ENCODE assay signal across 20 cellular contexts in the genomic region with DNA sequence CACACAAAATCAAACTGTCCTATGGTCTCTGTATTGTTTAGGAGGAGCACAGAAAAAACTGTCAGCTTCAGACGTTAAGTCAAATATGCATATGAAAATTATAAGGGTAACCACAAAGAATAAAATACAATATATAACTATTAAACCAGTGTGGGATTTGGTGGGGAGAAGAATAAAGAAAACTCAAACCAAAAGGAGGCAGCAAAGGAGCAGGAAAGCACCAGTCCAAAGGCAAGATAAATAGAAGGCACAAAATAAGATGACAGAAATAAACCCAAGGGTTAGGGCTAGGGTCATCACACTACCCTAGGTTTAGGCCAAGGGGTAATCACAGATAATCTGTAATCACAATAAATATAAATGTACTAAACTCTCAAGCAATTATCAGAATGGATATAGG. TPM values are rescaled to one million over a fixed set of nuclear protein-coding genes. Genes with fewer than 3 reads are reported as not detected.
DNase-seq lines count a peak whose midpoint lies in the region; ATAC-seq, FAIRE-seq and TF ChIP-seq lines count a peak whose summit lies in the region.
"Had no signal": no experiment of that assay in that cellular context is flagged by ENCODE, and none has a peak within 500 bp of the region (broad histone marks: within the 10 kb centered on the region; RNA-seq: fewer than 3 reads in every experiment).

No MANE protein-coding gene starts in this region.

- no peaks in the 10 kb centered on the region for H3K23me2 ChIP-seq in H1 (ENCODE audit: low read depth, low read length)

- no peak overlapping the region for H2BK20ac ChIP-seq in H1 (ENCODE audit: low read length)

- no peak overlapping the region for H3K4ac ChIP-seq in H1 (replicated peaks; ENCODE audit: insufficient read length, low read depth, low read length)

- no peak for FAIRE-seq in H1 (lab: Jason Lieb, UNC)

- no peak overlapping the region for H3K4me3 Mint-ChIP-seq in activated naive CD4-positive, alpha-beta T cell treated with anti-CD3 and anti-CD28 coated beads, Interleukin-2, amount 10 ng/mL, durations not matched to agents 7 days and 5 days
- H3K4me3 Mint-ChIP-seq: activated CD8-positive, alpha-beta T cell treated with anti-CD3 and anti-CD28 coated beads for 36 hours; activated naive CD8-positive, alpha-beta T cell treated with anti-CD3 and anti-CD28 coated beads for 36 hours; activated T-cell treated with anti-CD3 and anti-CD28 coated beads, Interleukin-2, amount 50 U/mL, for 72 hours; CD8-positive, alpha-beta T cell; stimulated activated naive CD8-positive, alpha-beta T cell treated with anti-CD3 and anti-CD28 coated beads, Interleukin-15, Interleukin-2, amounts not matched to agents 100 ng/mL and 50 ng/mL, for 24 hours had no signal

- H2BK15ac ChIP-seq in H1 (ENCODE audit: low read length), result no peak overlapping the region

- no peaks in the 10 kb centered on the region for H3F3A ChIP-seq in smooth muscle cell (ENCODE audit: low read depth)

- no peaks in the 10 kb centered on the region for H3K79me1 ChIP-seq in H1 (ENCODE audit: low read depth, low read length)

- H3K27ac Mint-ChIP-seq in activated naive CD4-positive, alpha-beta T cell treated with anti-CD3 and anti-CD28 coated beads, Interleukin-2, amount 10 ng/mL, durations not matched to agents 7 days and 5 days, result no peak overlapping the region
- H3K27ac Mint-ChIP-seq in activated naive CD4-positive, alpha-beta T cell treated with anti-CD3 and anti-CD28 coated beads, Interleukin-2, amount 50 U/mL, for 72 hours, result no peak overlapping the region
- H3K27ac Mint-ChIP-seq: activated CD8-positive, alpha-beta T cell treated with anti-CD3 and anti-CD28 coated beads for 36 hours; activated naive CD8-positive, alpha-beta T cell treated with anti-CD3 and anti-CD28 coated beads for 36 hours; activated T-cell treated with anti-CD3 and anti-CD28 coated beads, Interleukin-2, amount 50 U/mL, for 72 hours; CD8-positive, alpha-beta T cell; stimulated activated naive CD8-positive, alpha-beta T cell treated with anti-CD3 and anti-CD28 coated beads, Interleukin-15, Interleukin-2, amounts not matched to agents 100 ng/mL and 50 ng/mL, for 24 hours had no signal

- H4K20me1 ChIP-seq in H1 (replicated peaks in 1 of 2; ENCODE audit: control insufficient read depth in 1 of 2, insufficient read depth in 2 of 2, low read length in 2 of 2) (no peaks in the 10 kb centered on the region), smooth muscle cell (ENCODE audit: low read depth) (no peaks in the 10 kb centered on the region)

- H3K9ac ChIP-seq in H1 (replicated peaks in 1 of 4; ENCODE audit: extremely low read depth in 1 of 4, low read depth in 3 of 4, low read length in 3 of 4) (no peak overlapping the region), smooth muscle cell (ENCODE audit: low read depth) (no peak overlapping the region)

- no peak overlapping the region for H3K14ac ChIP-seq in H1 (ENCODE audit: insufficient read length)

- H3K4me1 ChIP-seq in H1 (replicated peaks in 1 of 4; ENCODE audit: control insufficient read depth in 3 of 4, insufficient read depth in 4 of 4, low read length in 3 of 4), result peaks cover 0 to 3% (median 0%) of the 10 kb centered on the region in 4 experiments; a peak in 1 of 7 replicates
- H3K4me1 ChIP-seq in smooth muscle cell (ENCODE audit: low read depth), result no peaks in the 10 kb centered on the region
- H3K4me1 ChIP-seq in prostate gland (replicated peaks), result no peaks in the 10 kb centered on the region
- H3K4me1 ChIP-seq: body of pancreas had no signal

- peaks cover 12% of the 10 kb centered on the region for H3K27me3 Mint-ChIP-seq in activated naive CD4-positive, alpha-beta T cell treated with anti-CD3 and anti-CD28 coated beads, Interleukin-2, amount 10 ng/mL, durations not matched to agents 7 days and 5 days

- H3K23ac ChIP-seq in H1 (ENCODE audit: insufficient read length), result no peak overlapping the region

- H3K9me3 Mint-ChIP-seq in activated naive CD4-positive, alpha-beta T cell treated with anti-CD3 and anti-CD28 coated beads, Interleukin-2, amount 10 ng/mL, durations not matched to agents 7 days and 5 days, result peaks cover 5% of the 10 kb centered on the region
- peaks cover 9 to 10% of the 10 kb centered on the region in 2 donors for H3K9me3 Mint-ChIP-seq in activated naive CD4-positive, alpha-beta T cell treated with anti-CD3 and anti-CD28 coated beads, Interleukin-2, amount 50 U/mL, for 72 hours

- H3K36me3 Mint-ChIP-seq in activated naive CD4-positive, alpha-beta T cell treated with anti-CD3 and anti-CD28 coated beads, Interleukin-2, amount 10 ng/mL, durations not matched to agents 7 days and 5 days, result no peaks in the 10 kb centered on the region
- peaks cover 9 to 10% of the 10 kb centered on the region in 2 donors for H3K36me3 Mint-ChIP-seq in activated naive CD4-positive, alpha-beta T cell treated with anti-CD3 and anti-CD28 coated beads, Interleukin-2, amount 50 U/mL, for 72 hours
- H3K36me3 Mint-ChIP-seq: CD8-positive, alpha-beta T cell had no signal

- no peak overlapping the region for H3K56ac ChIP-seq in H1 (replicated peaks; ENCODE audit: insufficient read length, low read depth, low read length)

- POLR2A ChIA-PET in H1 (lab: Charles Lee; ENCODE audit: partially characterized antibody), result interaction anchor here (2.4 kb wide), 1 partner anchor 11 kb away, joined by 10 read pairs; no protein-coding TSS in a partner anchor

- H2AK5ac ChIP-seq in H1 (ENCODE audit: low read depth, low read length), result no peak overlapping the region

- H3K79me2 ChIP-seq in H1 (ENCODE audit: control insufficient read depth in 1 of 2, insufficient read depth in 2 of 2, low read length in 2 of 2) (no peaks in the 10 kb centered on the region), smooth muscle cell (ENCODE audit: low read depth) (no peaks in the 10 kb centered on the region)

- H3K4me3 ChIP-seq in H1 (ENCODE audit: extremely low read depth in 1 of 4, insufficient read depth in 2 of 4, low read depth in 3 of 4, low read length in 4 of 4) (no peak overlapping the region), smooth muscle cell (no peak overlapping the region), prostate gland (no peak overlapping the region)
- H3K4me3 ChIP-seq: body of pancreas, transverse colon had no signal

- WGBS in H1 (ENCODE audit: extremely low coverage in 1 of 2, insufficient coverage in 1 of 2, insufficient read length in 1 of 2, insufficient replicate concordance in 2 of 2, low coverage in 1 of 2, low lambda C conversion rate in 2 of 2, missing lambda C conversion rate in 1 of 2), 2 experiments, result 82% methylated on average over 1 of the region's 1 CpG; no CpG with 5 or more reads in 1 of the 2 experiments
- 72% methylated on average over 1 of the region's 1 CpG for WGBS in smooth muscle cell (ENCODE audit: low lambda C conversion rate)
- WGBS in prostate gland, result 69% methylated on average over 1 of the region's 1 CpG

- H3K27ac ChIP-seq in H1 (ENCODE audit: low read depth, low read length) (no peak overlapping the region), smooth muscle cell (ENCODE audit: low read depth) (no peak overlapping the region), prostate gland (no peak overlapping the region)
- H3K27ac ChIP-seq: body of pancreas, transverse colon had no signal

- no peaks in the 10 kb centered on the region for H3K36me3 ChIP-seq in H1 (ENCODE audit: control insufficient read depth in 2 of 4, insufficient read depth in 4 of 4, low read length in 3 of 4)
- H3K36me3 ChIP-seq in smooth muscle cell (ENCODE audit: low read depth), result no peaks in the 10 kb centered on the region
- no peaks in the 10 kb centered on the region for H3K36me3 ChIP-seq in prostate gland
- H3K36me3 ChIP-seq: transverse colon had no signal

- H3K9me3 ChIP-seq in H1 (ENCODE audit: insufficient read depth in 2 of 2, low read depth in 1 of 2, low read length in 1 of 2), result peaks cover 0 to 6% of the 10 kb centered on the region in 2 experiments; a peak in 2 of 4 replicates
- H3K9me3 ChIP-seq in smooth muscle cell (replicated peaks; ENCODE audit: low read depth), result no peaks in the 10 kb centered on the region
- H3K9me3 ChIP-seq in prostate gland, result no peaks in the 10 kb centered on the region
- H3K9me3 ChIP-seq: body of pancreas had no signal

- CTCF ChIA-PET in activated naive CD4-positive, alpha-beta T cell treated with anti-CD3 and anti-CD28 coated beads, Interleukin-2, amount 10 ng/mL, durations not matched to agents 7 days and 5 days (lab: Charles Lee), result no interaction called here
- CTCF ChIA-PET in H1 (lab: Charles Lee; ENCODE audit: partially characterized antibody), result interaction anchor here (0.6 to 1.9 kb wide), 4 partner anchors 9 to 133 kb away, joined by 3 to 6 read pairs (median 4); a partner anchor contains a TSS

- TF ChIP-seq CTCF in H1 (IDR thresholded peaks at IDR 0.05; ENCODE audit: control extremely low read depth in 1 of 3, insufficient read depth in 1 of 3, low read depth in 1 of 3, low read length in 3 of 3), result peak in 1 of 3 experiments; percentile 3; a peak in 1 of 4 replicates
- TF ChIP-seq CTCF in smooth muscle cell (IDR thresholded peaks at IDR 0.05; ENCODE audit: borderline replicate concordance, insufficient read depth, poor library complexity, severe bottlenecking), result peak; percentile 22
- no peak for TF ChIP-seq CTCF in prostate gland (IDR thresholded peaks at IDR 0.05)

- intact Hi-C loops in prostate gland (cut with DNase I), result no loop called here

- no peak overlapping the region for H3K18ac ChIP-seq in H1 (ENCODE audit: extremely low read depth, low read length)

- no peak overlapping the region for H3K4me2 ChIP-seq in H1 (ENCODE audit: insufficient read depth in 1 of 2, low read depth in 2 of 2, low read length in 2 of 2)
- no peak overlapping the region for H3K4me2 ChIP-seq in smooth muscle cell

- DNase-seq in activated naive CD4-positive, alpha-beta T cell treated with anti-CD3 and anti-CD28 coated beads, Interleukin-2, amount 10 ng/mL, durations not matched to agents 7 days and 5 days, result peak; percentile 10
- no peak for DNase-seq in activated naive CD4-positive, alpha-beta T cell treated with anti-CD3 and anti-CD28 coated beads, Interleukin-2, amount 50 U/mL, for 72 hours (ENCODE audit: low spot score in 2 of 2)
- DNase-seq in NAMALWA (ENCODE audit: low spot score) (peak; percentile 14), H1 (ENCODE audit: low read depth in 1 of 2, low spot score in 2 of 2) (no peak), smooth muscle cell (lab: John Stamatoyannopoulos, UW; ENCODE audit: unreplicated experiment) (no peak), prostate gland (ENCODE audit: low spot score) (no peak), NCI-H1930 (lab: John Stamatoyannopoulos, UW) (no peak)
- DNase-seq in activated CD4-positive, CD25-positive, alpha-beta regulatory T cell (lab: John Stamatoyannopoulos, UW), result no peak
- DNase-seq: activated CD8-positive, alpha-beta T cell treated with anti-CD3 and anti-CD28 coated beads for 36 hours; activated naive CD8-positive, alpha-beta T cell treated with anti-CD3 and anti-CD28 coated beads for 36 hours; activated T-cell treated with anti-CD3 and anti-CD28 coated beads, Interleukin-2, amount 50 U/mL, for 72 hours; body of pancreas; CD8-positive, alpha-beta T cell; cortex of kidney; midbrain; NCI-H146; right cardiac atrium; transverse colon had no signal

- no peak overlapping the region for H2BK120ac ChIP-seq in H1 (replicated peaks; ENCODE audit: low read depth, low read length)

- ATAC-seq in activated naive CD4-positive, alpha-beta T cell treated with anti-CD3 and anti-CD28 coated beads, Interleukin-2, amount 50 U/mL, for 72 hours, result no peak
- ATAC-seq: activated CD8-positive, alpha-beta T cell treated with anti-CD3 and anti-CD28 coated beads for 36 hours; activated T-cell treated with anti-CD3 and anti-CD28 coated beads, Interleukin-2, amount 50 U/mL, for 72 hours; body of pancreas; CD8-positive, alpha-beta T cell; right cardiac atrium had no signal

- H2BK5ac ChIP-seq in H1 (ENCODE audit: low read depth, low read length), result no peak overlapping the region

- H2AFZ ChIP-seq in H1 (ENCODE audit: low read length) (no peak overlapping the region), smooth muscle cell (ENCODE audit: low read depth) (no peak overlapping the region)

- TF ChIP-seq EP300 in H1 (IDR thresholded peaks at IDR 0.05; ENCODE audit: borderline replicate concordance in 1 of 2, low read depth in 2 of 2, low read length in 2 of 2), result no peak

- H4K5ac ChIP-seq in H1 (ENCODE audit: insufficient read length, low read depth, low read length), result no peak overlapping the region

- TF ChIP-seq POLR2A in H1 (IDR thresholded peaks at IDR 0.05; ENCODE audit: control extremely low read depth in 1 of 2, low read depth in 2 of 2, low read length in 2 of 2), result no peak
- no peak for TF ChIP-seq POLR2A in prostate gland (IDR thresholded peaks at IDR 0.05)

- H2BK12ac ChIP-seq in H1 (ENCODE audit: low read depth, low read length), result no peak overlapping the region

- H4K91ac ChIP-seq in H1 (replicated peaks; ENCODE audit: insufficient read length, low read length), result no peak overlapping the region

- no peaks in the 10 kb centered on the region for H3K4me1 Mint-ChIP-seq in activated naive CD4-positive, alpha-beta T cell treated with anti-CD3 and anti-CD28 coated beads, Interleukin-2, amount 10 ng/mL, durations not matched to agents 7 days and 5 days
- H3K4me1 Mint-ChIP-seq: activated naive CD8-positive, alpha-beta T cell treated with anti-CD3 and anti-CD28 coated beads for 36 hours had no signal

- H3K27me3 ChIP-seq in H1 (replicated peaks in 1 of 4; ENCODE audit: control insufficient read depth in 3 of 4, extremely low read depth in 1 of 4, insufficient read depth in 3 of 4, low read length in 3 of 4) (no peaks in the 10 kb centered on the region), smooth muscle cell (ENCODE audit: low read depth) (peaks cover 6% of the 10 kb centered on the region), prostate gland (replicated peaks; ENCODE audit: insufficient read depth) (no peaks in the 10 kb centered on the region)
- H3K27me3 ChIP-seq: body of pancreas had no signal

- H4K8ac ChIP-seq in H1 (ENCODE audit: extremely low read depth, insufficient read depth, low read length), result no peak overlapping the region

- peak; percentile 54 to 56 for TF ChIP-seq RAD21 in H1 (IDR thresholded peaks at IDR 0.05 in 1 of 2, conservative IDR thresholded peaks at IDR 0.05 in 1 of 2; ENCODE audit: low read depth in 2 of 2, low read length in 2 of 2)

RNA-seq across cellular contexts. Expression of a gene that starts 32.8 kb away (rescaled TPM):
- total RNA-seq in activated naive CD4-positive, alpha-beta T cell treated with anti-CD3 and anti-CD28 coated beads, Interleukin-2, amount 50 U/mL, for 72 hours, result under 1 TPM; 0.71 to 0.84 TPM
- total RNA-seq in H1 (2021; fragmentation: NEBNext Ultra II Directional; extraction: Animal tissue kit (Norgen Biotek cat#: 25700)), result 13.2 and 14.8 TPM in 2 replicates
- 3.8 and 6.7 TPM in 2 replicates for polyA plus RNA-seq in H1 (2011; rRNA removed)
- polyA plus RNA-seq in H1 (2011; cell fraction: cytosol; rRNA removed), result 3.6 TPM
- polyA plus RNA-seq in H1 (2011; cell fraction: nucleus; rRNA removed), result 5.0 TPM
- 3.8 to 10.6 TPM (median 8.4 TPM) in 4 replicates for polyA plus RNA-seq in H1 (2012, experiment 1 of 2)
- polyA plus RNA-seq in H1 (2012, experiment 2 of 2), result 4.7 TPM
- polyA plus RNA-seq in H1 (2013, experiment 1 of 2), result 7.6 TPM
- polyA plus RNA-seq in H1 (2013, experiment 2 of 2), result 7.8 TPM
- 1.6 TPM in 2 replicates for polyA minus RNA-seq in H1 (2011; rRNA and poly(A)+ RNA removed)
- 4.3 TPM for polyA minus RNA-seq in H1 (2011; cell fraction: cytosol; rRNA and poly(A)+ RNA removed)
- 3.2 TPM for polyA minus RNA-seq in H1 (2011; cell fraction: nucleus; rRNA and poly(A)+ RNA removed)
- not detected in 2 replicates for total RNA-seq in smooth muscle cell
- polyA plus RNA-seq in smooth muscle cell, result not detected in 2 replicates
- total RNA-seq in prostate gland, result 1 to 10 TPM in 1 of 2 donors, under 1 TPM in 1; 0.14 to 7.1 TPM
- total RNA-seq: A172 had no signal

RNA-seq across cellular contexts. Expression of a gene that starts 37.1 kb away (rescaled TPM):
- 10 to 100 TPM; 48.7 to 49.1 TPM for total RNA-seq in activated naive CD4-positive, alpha-beta T cell treated with anti-CD3 and anti-CD28 coated beads, Interleukin-2, amount 50 U/mL, for 72 hours
- 40.9 and 42.6 TPM in 2 replicates for total RNA-seq in H1 (2021; fragmentation: NEBNext Ultra II Directional; extraction: Animal tissue kit (Norgen Biotek cat#: 25700))
- polyA plus RNA-seq in H1 (2011; rRNA removed) (43.8 and 49.2 TPM in 2 replicates), smooth muscle cell (44.8 and 48.6 TPM in 2 replicates)
- polyA plus RNA-seq in H1 (2011; cell fraction: cytosol; rRNA removed), result 48.0 TPM
- polyA plus RNA-seq in H1 (2011; cell fraction: nucleus; rRNA removed), result 27.5 TPM
- polyA plus RNA-seq in H1 (2012, experiment 1 of 2), result 27.9 to 49.4 TPM (median 46.8 TPM) in 4 replicates
- 37.8 TPM for polyA plus RNA-seq in H1 (2012, experiment 2 of 2)
- 21.6 TPM for polyA plus RNA-seq in H1 (2013, experiment 1 of 2)
- polyA plus RNA-seq in H1 (2013, experiment 2 of 2), result 22.7 TPM
- 34.3 and 36.4 TPM in 2 replicates for polyA minus RNA-seq in H1 (2011; rRNA and poly(A)+ RNA removed)
- polyA minus RNA-seq in H1 (2011; cell fraction: cytosol; rRNA and poly(A)+ RNA removed), result 14.7 TPM
- 10.6 TPM for polyA minus RNA-seq in H1 (2011; cell fraction: nucleus; rRNA and poly(A)+ RNA removed)
- total RNA-seq in smooth muscle cell (16.5 and 17.6 TPM in 2 replicates), prostate gland (10 to 100 TPM; 10.7 to 29.6 TPM)

Comparison
In these comparisons a context has a peak if more than half of its experiments do, and no peak if none do; other contexts are left out.
1. DNase-seq: peak in activated naive CD4-positive, alpha-beta T cell treated with anti-CD3 and anti-CD28 coated beads, Interleukin-2, amount 10 ng/mL, durations not matched to agents 7 days and 5 days (single experiment) and NAMALWA (single experiment); none in activated naive CD4-positive, alpha-beta T cell treated with anti-CD3 and anti-CD28 coated beads, Interleukin-2, amount 50 U/mL, for 72 hours (0 of 2), H1 (0 of 2), smooth muscle cell (single experiment), prostate gland (single experiment), NCI-H1930 (0 of 2) and activated CD4-positive, CD25-positive, alpha-beta regulatory T cell (0 of 4).